ENCODE assay signal across 23 cellular contexts in the genomic region with DNA sequence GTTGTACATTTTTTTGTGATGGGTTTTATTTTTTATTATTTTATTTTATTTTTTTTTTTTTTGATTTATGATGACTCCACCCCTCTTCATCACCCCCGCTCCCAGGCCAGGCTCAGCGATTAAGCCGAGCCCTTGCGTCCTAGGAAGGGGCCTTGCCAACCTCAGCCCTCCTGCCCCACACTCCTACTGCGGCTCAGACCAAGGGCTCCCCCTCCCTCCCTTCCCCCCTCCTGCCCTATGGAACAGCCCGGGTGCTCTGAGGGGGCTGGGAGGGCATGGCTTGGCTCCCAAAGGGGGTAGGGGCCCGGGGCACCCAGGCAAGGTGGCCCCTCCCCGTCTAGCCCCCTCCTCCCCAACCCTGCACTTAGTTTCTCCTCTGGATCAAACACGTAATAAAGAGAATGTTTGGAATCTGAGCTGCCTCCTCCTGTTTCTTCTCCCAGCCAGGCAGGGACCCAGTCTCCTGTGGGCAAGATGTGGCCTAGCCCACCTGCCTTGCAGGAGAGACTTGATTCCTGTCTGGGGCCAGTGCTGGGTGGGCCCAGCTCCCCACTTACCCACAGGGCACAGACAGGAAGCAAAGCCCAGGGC. TPM values are rescaled to one million over a fixed set of nuclear protein-coding genes. Genes with fewer than 3 reads are reported as not detected.
A peak's percentile ranks its signal among the peaks of the same experiment; 100 is the strongest.
DNase-seq lines count a peak whose midpoint lies in the region; ATAC-seq and TF ChIP-seq lines count a peak whose summit lies in the region.
"Had no signal": no experiment of that assay in that cellular context is flagged by ENCODE, and none has a peak within 500 bp of the region (broad histone marks: within the 10 kb centered on the region; RNA-seq: fewer than 3 reads in every experiment).

No MANE protein-coding gene starts in this region.

- peaks cover 7% of the 10 kb centered on the region for H3K36me3 Mint-ChIP-seq in activated CD4-positive, alpha-beta memory T cell treated with anti-CD3 and anti-CD28 coated beads for 36 hours
- H3K36me3 Mint-ChIP-seq: natural killer cell had no signal

- intact Hi-C loops in left ventricle myocardium inferior (cut with micrococcal nuclease) = no loop called here
- intact Hi-C loops in heart left ventricle (cut with DNase I) = no loop called here
- intact Hi-C loops in ascending aorta (cut with DNase I) = no loop called here
- intact Hi-C loops in uterus (cut with DNase I; ENCODE audit: low total_unique reads) = no loop called here
- intact Hi-C loops in activated CD4-positive, alpha-beta memory T cell treated with anti-CD3 and anti-CD28 coated beads for 36 hours (cut with micrococcal nuclease) = no loop called here

- TF ChIP-seq CTCF in left ventricle myocardium inferior (IDR thresholded peaks at IDR 0.05; ENCODE audit: borderline replicate concordance) (no peak), heart left ventricle (IDR thresholded peaks at IDR 0.05) (no peak), ascending aorta (IDR thresholded peaks at IDR 0.05) (no peak), uterus (IDR thresholded peaks at IDR 0.05) (no peak)

- peaks cover 2% of the 10 kb centered on the region for H3K4me1 Mint-ChIP-seq in activated CD4-positive, alpha-beta memory T cell treated with anti-CD3 and anti-CD28 coated beads for 36 hours (ENCODE audit: low read depth)
- H3K4me1 Mint-ChIP-seq: activated T-helper 17 cell treated with anti-CD3 and anti-CD28 coated beads, Interleukin-2, amount 50 U/mL, for 72 hours had no signal

- H3K27me3 Mint-ChIP-seq in activated CD4-positive, alpha-beta memory T cell treated with anti-CD3 and anti-CD28 coated beads for 36 hours = no peaks in the 10 kb centered on the region
- H3K27me3 Mint-ChIP-seq: activated T-helper 17 cell treated with anti-CD3 and anti-CD28 coated beads, Interleukin-2, amount 50 U/mL, for 72 hours had no signal

- H3K4me3 Mint-ChIP-seq in activated CD4-positive, alpha-beta memory T cell treated with anti-CD3 and anti-CD28 coated beads for 36 hours = no peak overlapping the region
- H3K4me3 Mint-ChIP-seq: activated T-helper 17 cell treated with anti-CD3 and anti-CD28 coated beads, Interleukin-2, amount 50 U/mL, for 72 hours; CD14-positive monocyte; natural killer cell; T-helper 1 cell treated with Interleukin-12 subunit alpha and Interleukin-12 subunit beta and Interleukin-4 antibody, amounts not matched to agents 30 μg/mL and 1 μg/mL, for 36 hours had no signal

- peaks cover 50% of the 10 kb centered on the region for H3K4me1 ChIP-seq in left ventricle myocardium inferior
- H3K4me1 ChIP-seq in heart left ventricle = peaks cover 0 to 44% (median 12%) of the 10 kb centered on the region in 12 donors
- H3K4me1 ChIP-seq in ascending aorta = peaks cover 4 to 24% of the 10 kb centered on the region in 2 donors
- H3K4me1 ChIP-seq in mesodermal cell (ENCODE audit: control insufficient read depth, insufficient read depth, low read length, poor library complexity, severe bottlenecking) = peaks cover 37% of the 10 kb centered on the region
- peaks cover 5 to 22% of the 10 kb centered on the region in 2 donors for H3K4me1 ChIP-seq in uterus
- H3K4me1 ChIP-seq: prostate gland had no signal

- CTCF ChIA-PET in activated CD4-positive, alpha-beta memory T cell treated with anti-CD3 and anti-CD28 coated beads for 36 hours (lab: Charles Lee) = interaction anchor here (1.0 kb wide), 1 partner anchor 73 kb away, joined by 5 read pairs; no protein-coding TSS in a partner anchor

- H3K27me3 ChIP-seq in left ventricle myocardium inferior (ENCODE audit: low read depth) (no peaks in the 10 kb centered on the region), heart left ventricle (peaks cover 0 to 2% (median 0%) of the 10 kb centered on the region in 9 donors), ascending aorta (no peaks in the 10 kb centered on the region), uterus (no peaks in the 10 kb centered on the region)
- H3K27me3 ChIP-seq: brain microvascular endothelial cell, vagina had no signal

- H3K27ac ChIP-seq in left ventricle myocardium inferior (replicated peaks) = peak overlapping the region; percentile 5
- peak overlapping the region in 1 of 12 donors; percentile 1 for H3K27ac ChIP-seq in heart left ventricle
- H3K27ac ChIP-seq in ascending aorta = peak overlapping the region; percentile 58 to 65
- H3K27ac ChIP-seq in mesodermal cell (ENCODE audit: low read depth, low read length, severe bottlenecking) = peak overlapping the region; percentile 18
- peak overlapping the region; percentile 28 to 33 for H3K27ac ChIP-seq in uterus
- H3K27ac ChIP-seq: brain microvascular endothelial cell, PC-9, prostate gland, vagina had no signal

- WGBS in heart left ventricle, 4 donors = 63 to 65% (median 64%) methylated on average over 9 of the region's 9 CpGs
- 42% methylated on average over 2 of the region's 9 CpGs; no CpG with 5 or more reads in 1 of the 2 experiments for WGBS in mesodermal cell (ENCODE audit: insufficient coverage in 2 of 2), 2 experiments

- TF ChIP-seq POLR2A in heart left ventricle (IDR thresholded peaks at IDR 0.05) (no peak), uterus (IDR thresholded peaks at IDR 0.05) (no peak)

- DNase-seq in left ventricle myocardium inferior (no peak), heart left ventricle (no peak), ascending aorta (ENCODE audit: low spot score in 2 of 2) (no peak), uterus (no peak), dedifferentiated amniotic fluid mesenchymal stem cell (ENCODE audit: extremely low spot score) (no peak), NCI-H1092 (lab: John Stamatoyannopoulos, UW) (no peak)
- DNase-seq in activated CD4-positive, alpha-beta memory T cell treated with anti-CD3 and anti-CD28 coated beads for 36 hours = no peak
- DNase-seq: activated CD4-positive, alpha-beta T cell treated with anti-CD3 and anti-CD28 coated beads, Interleukin-2, amount 50 U/mL, for 1 hour; brain microvascular endothelial cell; GOT3; KBM-7; left colon; midbrain; natural killer cell; NCI-H345; PC-9; SIG-M5 had no signal

- no peak overlapping the region for H3K27ac Mint-ChIP-seq in activated CD4-positive, alpha-beta memory T cell treated with anti-CD3 and anti-CD28 coated beads for 36 hours
- H3K27ac Mint-ChIP-seq: activated T-helper 17 cell treated with anti-CD3 and anti-CD28 coated beads, Interleukin-2, amount 50 U/mL, for 72 hours; natural killer cell; T-helper 1 cell treated with Interleukin-12 subunit alpha and Interleukin-12 subunit beta and Interleukin-4 antibody, amounts not matched to agents 30 μg/mL and 1 μg/mL, for 36 hours had no signal

- no peak overlapping the region for H3K4me3 ChIP-seq in left ventricle myocardium inferior
- no peak overlapping the region for H3K4me3 ChIP-seq in heart left ventricle
- H3K4me3 ChIP-seq in ascending aorta = no peak overlapping the region
- no peak overlapping the region for H3K4me3 ChIP-seq in mesodermal cell (ENCODE audit: extremely low read depth, insufficient read depth, low read length, poor library complexity, severe bottlenecking)
- H3K4me3 ChIP-seq in uterus = no peak overlapping the region
- H3K4me3 ChIP-seq: PC-9, prostate gland, vagina had no signal

- POLR2A ChIA-PET in activated CD4-positive, alpha-beta memory T cell treated with anti-CD3 and anti-CD28 coated beads for 36 hours (lab: Charles Lee) = no interaction called here

- H3K9me3 ChIP-seq in left ventricle myocardium inferior (replicated peaks) (no peaks in the 10 kb centered on the region), heart left ventricle (no peaks in the 10 kb centered on the region), ascending aorta (no peaks in the 10 kb centered on the region), mesodermal cell (ENCODE audit: control insufficient read depth, low read length) (no peaks in the 10 kb centered on the region), uterus (no peaks in the 10 kb centered on the region)
- H3K9me3 ChIP-seq: prostate gland, vagina had no signal

- H3K36me3 ChIP-seq in left ventricle myocardium inferior = peaks cover 34% of the 10 kb centered on the region
- peaks cover 0 to 40% (median 33%) of the 10 kb centered on the region in 9 donors for H3K36me3 ChIP-seq in heart left ventricle
- H3K36me3 ChIP-seq in ascending aorta = peaks cover 23 to 28% of the 10 kb centered on the region in 2 donors
- peaks cover 67% of the 10 kb centered on the region for H3K36me3 ChIP-seq in mesodermal cell (ENCODE audit: control insufficient read depth, insufficient read depth, low read length)
- no peaks in the 10 kb centered on the region for H3K36me3 ChIP-seq in uterus

- H3K9me3 Mint-ChIP-seq in activated CD4-positive, alpha-beta memory T cell treated with anti-CD3 and anti-CD28 coated beads for 36 hours = no peaks in the 10 kb centered on the region
- H3K9me3 Mint-ChIP-seq: activated T-helper 17 cell treated with anti-CD3 and anti-CD28 coated beads, Interleukin-2, amount 50 U/mL, for 72 hours; natural killer cell; T-helper 1 cell treated with Interleukin-12 subunit alpha and Interleukin-12 subunit beta and Interleukin-4 antibody, amounts not matched to agents 30 μg/mL and 1 μg/mL, for 36 hours had no signal

- ATAC-seq in heart left ventricle = no peak
- ATAC-seq: activated T-helper 17 cell treated with anti-CD3 and anti-CD28 coated beads, Interleukin-2, amount 50 U/mL, for 72 hours; natural killer cell had no signal

RNA-seq across cellular contexts. Expression of gene RCOR2, which starts 6.3 kb away (rescaled TPM):
- 10.5 TPM for total RNA-seq in left ventricle myocardium inferior
- 1 to 10 TPM; 1.9 to 5.7 (median 4.2) TPM for total RNA-seq in heart left ventricle
- polyA plus RNA-seq in heart left ventricle = 1 to 10 TPM; 3.8 to 4.8 TPM
- not detected for total RNA-seq in ascending aorta
- 29.9 TPM for polyA plus RNA-seq in mesodermal cell (2013, experiment 1 of 2)
- 28.3 TPM for polyA plus RNA-seq in mesodermal cell (2013, experiment 2 of 2)
- 10 to 100 TPM in 1 of 4 donors, 1 to 10 TPM in 1, not detected in 2; 5.8 to 11.8 TPM for total RNA-seq in uterus
- under 1 TPM; 0.21 to 0.27 TPM for total RNA-seq in activated CD4-positive, alpha-beta memory T cell treated with anti-CD3 and anti-CD28 coated beads for 36 hours
- total RNA-seq: natural killer cell, vagina had no signal
- polyA plus RNA-seq: CD14-positive monocyte had no signal

RNA-seq across cellular contexts. Expression of gene NAA40, which starts 28.1 kb away (rescaled TPM):
- total RNA-seq in left ventricle myocardium inferior (19.7 TPM), heart left ventricle (10 to 100 TPM in 8 of 9 donors, 1 to 10 TPM in 1; 9.7 to 26.1 (median 18.8) TPM), ascending aorta (3.1 TPM), uterus (10 to 100 TPM in 2 of 4 donors, 1 to 10 TPM in 2; 2.1 to 17.8 (median 9.2) TPM)
- 10 to 100 TPM; 19.6 to 19.9 TPM for polyA plus RNA-seq in heart left ventricle
- 22.4 TPM for polyA plus RNA-seq in mesodermal cell (2013, experiment 1 of 2)
- 18.8 TPM for polyA plus RNA-seq in mesodermal cell (2013, experiment 2 of 2)
- total RNA-seq in activated CD4-positive, alpha-beta memory T cell treated with anti-CD3 and anti-CD28 coated beads for 36 hours = 10 to 100 TPM; 15.4 to 17.3 TPM
